9 cellular contexts compared by ENCODE assay signal in the genomic region with DNA sequence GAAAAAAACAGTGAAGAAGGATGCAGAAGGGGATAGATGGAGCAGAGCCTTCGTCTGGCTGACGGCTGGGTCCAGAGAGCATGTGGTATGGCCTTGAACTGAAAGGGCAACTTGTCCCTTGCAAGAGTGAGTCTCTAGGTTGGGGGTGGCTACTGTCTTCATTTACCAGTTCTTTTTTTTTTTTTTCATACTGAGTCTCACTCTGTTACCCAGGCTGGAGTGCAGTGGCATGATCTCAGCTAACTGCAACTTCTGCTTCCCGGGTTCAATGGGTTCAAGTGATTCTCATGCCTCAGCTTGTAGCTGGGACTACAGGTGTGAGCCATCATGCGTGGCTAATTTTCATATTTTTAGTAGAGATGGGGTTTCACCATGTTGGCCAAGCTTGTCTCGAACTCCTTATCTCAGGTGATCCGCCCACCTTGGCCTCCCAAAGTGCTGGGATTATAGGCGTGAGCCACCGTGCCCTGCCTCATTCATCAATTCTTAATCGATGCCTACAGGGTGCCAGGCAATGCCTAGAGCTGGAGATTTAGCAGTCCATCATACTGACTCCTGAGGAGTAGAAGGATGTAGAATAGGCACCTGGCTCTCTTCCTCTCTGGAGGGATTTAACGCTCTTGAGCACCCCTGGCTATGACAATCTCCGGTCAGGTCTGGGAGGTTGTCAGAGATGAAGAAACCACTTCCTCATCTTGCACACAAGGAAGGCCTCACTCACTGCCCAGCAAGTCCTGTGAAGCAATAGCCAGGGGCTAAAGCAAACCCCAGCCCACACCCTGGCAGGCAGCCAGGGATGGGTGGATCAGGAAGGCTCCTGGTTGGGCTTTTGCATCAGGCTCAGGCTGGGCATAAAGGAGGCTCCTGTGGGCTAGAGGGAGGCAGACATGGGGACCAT. TPM values are rescaled to one million over a fixed set of nuclear protein-coding genes. Genes with fewer than 3 reads are reported as not detected.
DNase-seq lines count a peak whose midpoint lies in the region; ATAC-seq and TF ChIP-seq lines count a peak whose summit lies in the region.
"Had no signal": no experiment of that assay in that cellular context is flagged by ENCODE, and none has a peak within 500 bp of the region (broad histone marks: within the 10 kb centered on the region; RNA-seq: fewer than 3 reads in every experiment).

A gene with protein sequence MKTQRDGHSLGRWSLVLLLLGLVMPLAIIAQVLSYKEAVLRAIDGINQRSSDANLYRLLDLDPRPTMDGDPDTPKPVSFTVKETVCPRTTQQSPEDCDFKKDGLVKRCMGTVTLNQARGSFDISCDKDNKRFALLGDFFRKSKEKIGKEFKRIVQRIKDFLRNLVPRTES (plus strand): TSS at position 880 of the 898 bp plus-strand sequence. CDS start 17 bp downstream, at position 897.

- no peaks in the 10 kb centered on the region for H3K36me3 ChIP-seq in spleen
- H3K36me3 ChIP-seq: SJSA1 had no signal

- TF ChIP-seq POLR2A in spleen (IDR thresholded peaks at IDR 0.05), result no peak

- H3K36me3 Mint-ChIP-seq in activated T-cell treated with anti-CD3 and anti-CD28 coated beads, Interleukin-2, amount 50 U/mL, for 4 hours (ENCODE audit: insufficient read depth), result no peaks in the 10 kb centered on the region
- H3K36me3 Mint-ChIP-seq in activated CD4-positive, alpha-beta memory T cell treated with anti-CD3 and anti-CD28 coated beads, Interleukin-2, amount 10 ng/mL, durations not matched to agents 7 days and 5 days (ENCODE audit: low read depth), result no peaks in the 10 kb centered on the region

- DNase-seq in RPMI7951 (ENCODE audit: low read depth) (peak; percentile 90), germinal center (ENCODE audit: low spot score) (peak; percentile 79), spleen (peak; percentile 94)
- no peak for DNase-seq in activated T-cell treated with anti-CD3 and anti-CD28 coated beads, Interleukin-2, amount 50 U/mL, for 4 hours
- no peak for DNase-seq in activated CD4-positive, alpha-beta memory T cell treated with anti-CD3 and anti-CD28 coated beads, Interleukin-2, amount 10 ng/mL, durations not matched to agents 7 days and 5 days

- H3K9me3 Mint-ChIP-seq in activated T-cell treated with anti-CD3 and anti-CD28 coated beads, Interleukin-2, amount 50 U/mL, for 4 hours, result no peaks in the 10 kb centered on the region
- H3K9me3 Mint-ChIP-seq in activated CD4-positive, alpha-beta memory T cell treated with anti-CD3 and anti-CD28 coated beads, Interleukin-2, amount 10 ng/mL, durations not matched to agents 7 days and 5 days, result no peaks in the 10 kb centered on the region

- no peak within 1 kb of the TSS for H3K27ac Mint-ChIP-seq in activated CD4-positive, alpha-beta memory T cell treated with anti-CD3 and anti-CD28 coated beads, Interleukin-2, amount 10 ng/mL, durations not matched to agents 7 days and 5 days

- H3K4me1 Mint-ChIP-seq in activated T-cell treated with anti-CD3 and anti-CD28 coated beads, Interleukin-2, amount 50 U/mL, for 4 hours (ENCODE audit: low read depth), result peaks cover 4% of the 10 kb centered on the region
- H3K4me1 Mint-ChIP-seq in activated CD4-positive, alpha-beta memory T cell treated with anti-CD3 and anti-CD28 coated beads, Interleukin-2, amount 10 ng/mL, durations not matched to agents 7 days and 5 days, result no peaks in the 10 kb centered on the region

- H3K4me3 Mint-ChIP-seq in activated T-cell treated with anti-CD3 and anti-CD28 coated beads, Interleukin-2, amount 50 U/mL, for 4 hours, result no peak within 1 kb of the TSS
- no peak within 1 kb of the TSS for H3K4me3 Mint-ChIP-seq in activated CD4-positive, alpha-beta memory T cell treated with anti-CD3 and anti-CD28 coated beads, Interleukin-2, amount 10 ng/mL, durations not matched to agents 7 days and 5 days

- no peak for TF ChIP-seq CTCF in spleen (IDR thresholded peaks at IDR 0.05 in 8 of 11, conservative IDR thresholded peaks at IDR 0.05 in 3 of 11)

- H3K9me3 ChIP-seq in spleen, result no peaks in the 10 kb centered on the region
- H3K9me3 ChIP-seq: SJSA1 had no signal

- intact Hi-C loops in spleen (cut with DNase I; ENCODE audit: low total_unique reads), result no loop called here

- H3K27me3 Mint-ChIP-seq in activated T-cell treated with anti-CD3 and anti-CD28 coated beads, Interleukin-2, amount 50 U/mL, for 4 hours (ENCODE audit: low read depth), result no peaks in the 10 kb centered on the region
- H3K27me3 Mint-ChIP-seq in activated CD4-positive, alpha-beta memory T cell treated with anti-CD3 and anti-CD28 coated beads, Interleukin-2, amount 10 ng/mL, durations not matched to agents 7 days and 5 days, result peaks cover 2% of the 10 kb centered on the region

- peak within 1 kb of the TSS; percentile 31 to 90 (median 82) for H3K27ac ChIP-seq in spleen
- H3K27ac ChIP-seq: SJSA1 had no signal

- peak within 1 kb of the TSS in 1 of 8 donors; percentile 47 for H3K4me3 ChIP-seq in spleen
- H3K4me3 ChIP-seq: SJSA1 had no signal

- CTCF ChIA-PET in activated CD4-positive, alpha-beta memory T cell treated with anti-CD3 and anti-CD28 coated beads, Interleukin-2, amount 10 ng/mL, durations not matched to agents 7 days and 5 days (lab: Charles Lee), result no interaction called here

- ATAC-seq in GM18868 (IDR thresholded peaks at IDR 0.05; ENCODE audit: unreplicated experiment) (peak; percentile 85), HG02885 (IDR thresholded peaks at IDR 0.05; ENCODE audit: poor library complexity, unreplicated experiment) (peak; percentile 56)
- no peak for ATAC-seq in activated T-cell treated with anti-CD3 and anti-CD28 coated beads, Interleukin-2, amount 50 U/mL, for 4 hours

- WGBS in spleen, 5 donors, result 54 to 72% (median 62%) methylated on average over 11 of the region's 11 CpGs

- peaks cover 0 to 99% (median 45%) of the 10 kb centered on the region in 6 donors for H3K4me1 ChIP-seq in spleen
- H3K4me1 ChIP-seq: SJSA1 had no signal

- POLR2A ChIA-PET in activated CD4-positive, alpha-beta memory T cell treated with anti-CD3 and anti-CD28 coated beads, Interleukin-2, amount 10 ng/mL, durations not matched to agents 7 days and 5 days (lab: Charles Lee), result no interaction called here

- no peaks in the 10 kb centered on the region for H3K27me3 ChIP-seq in spleen (replicated peaks in 1 of 7)
- H3K27me3 ChIP-seq: SJSA1 had no signal

RNA-seq across cellular contexts. Expression of the gene that starts here (rescaled TPM):
- total RNA-seq in RPMI7951 (2014; rRNA removed; shearing (Covaris generic)), result 0.20 TPM in 1 of 2 replicates, not detected in the other
- 10 to 100 TPM in 3 of 7 donors, 1 to 10 TPM in 4; 1.5 to 98.9 (median 7.3) TPM for total RNA-seq in spleen
- 10 to 100 TPM; 14.1 to 26.1 (median 25.2) TPM for polyA plus RNA-seq in spleen
- not detected for total RNA-seq in activated T-cell treated with anti-CD3 and anti-CD28 coated beads, Interleukin-2, amount 50 U/mL, for 4 hours
- total RNA-seq in activated CD4-positive, alpha-beta memory T cell treated with anti-CD3 and anti-CD28 coated beads, Interleukin-2, amount 10 ng/mL, durations not matched to agents 7 days and 5 days, result not detected
- total RNA-seq: SJSA1, temporal lobe had no signal

Comparison
In these comparisons a context has a peak if more than half of its experiments do, and no peak if none do; other contexts are left out.
1. Peak in DNase-seq in RPMI7951; RNA of the gene not detected or under 1 TPM.
2. ATAC-seq: peak in GM18868 (single experiment) and HG02885 (single experiment); none in activated T-cell treated with anti-CD3 and anti-CD28 coated beads, Interleukin-2, amount 50 U/mL, for 4 hours (0 of 2).
3. DNase-seq: peak in germinal center (single experiment) and spleen (single experiment); none in activated T-cell treated with anti-CD3 and anti-CD28 coated beads, Interleukin-2, amount 50 U/mL, for 4 hours (single experiment) and activated CD4-positive, alpha-beta memory T cell treated with anti-CD3 and anti-CD28 coated beads, Interleukin-2, amount 10 ng/mL, durations not matched to agents 7 days and 5 days (single experiment).